In genomic region chr13:31433201-31433600, GRCh38 we compare ENCODE assay signal across 22 cellular contexts.
DNase-seq lines count a peak whose midpoint lies in the region; ATAC-seq and TF ChIP-seq lines count a peak whose summit lies in the region.
"Had no signal": no experiment of that assay in that cellular context is flagged by ENCODE, and none has a peak within 500 bp of the region (broad histone marks: within the 10 kb centered on the region; RNA-seq: fewer than 3 reads in every experiment).

No MANE protein-coding gene starts in this region.

- CTCF ChIA-PET in WTC11 (lab: Charles Lee): interaction anchor here (1.0 to 1.9 kb wide), 5 partner anchors 9 to 364 kb away, joined by 3 to 8 read pairs (median 5); no protein-coding TSS in a partner anchor

- ATAC-seq in WTC11: 0 out of 2 replicates have a peak, but pooled peaks have one; percentile 24
- ATAC-seq in naive thymus-derived CD8-positive, alpha-beta T cell: no peak
- no peak for ATAC-seq in GM21423 (IDR thresholded peaks at IDR 0.05; ENCODE audit: unreplicated experiment)
- ATAC-seq: Panc1 had no signal

- peak; percentile 39 for DNase-seq in GM03348 (ENCODE audit: low spot score)
- no peak for DNase-seq in WTC11 (ENCODE audit: low spot score)
- DNase-seq in fibroblast of the conjunctiva (ENCODE audit: low read depth): peak; percentile 46
- peak; percentile 45 for DNase-seq in stromal cell of bone marrow (ENCODE audit: low read depth)
- no peak for DNase-seq in naive thymus-derived CD8-positive, alpha-beta T cell
- no peak for DNase-seq in NCI-H69 (lab: John Stamatoyannopoulos, UW)
- DNase-seq: CD4-positive, CD25-positive, alpha-beta regulatory T cell; COR-L47; DMS 273 treated with DMSO at 0.1 percent for 48 hours; DND-41; GOT3; Kasumi-1; MM.1S; NCI-H1092; NCI-H1436 treated with DMSO at 0.1 percent for 48 hours; NCI-H2029; NCI-H2171 treated with DMSO at 0.1 percent for 48 hours; NCI-H446; NCI-H526 treated with DMSO at 0.1 percent for 48 hours had no signal

- H3K4me1 Mint-ChIP-seq in WTC11: 0 out of 2 replicates have a peak, but pooled peaks cover 4% of the 10 kb centered on the region
- H3K4me1 Mint-ChIP-seq in naive thymus-derived CD8-positive, alpha-beta T cell: no peaks in the 10 kb centered on the region
- H3K4me1 Mint-ChIP-seq: B cell; CD4-positive, CD25-positive, alpha-beta regulatory T cell had no signal

- TF ChIP-seq CTCF in WTC11 (IDR thresholded peaks at IDR 0.05): no peak

- POLR2A ChIA-PET in WTC11 (lab: Charles Lee): no interaction called here
- POLR2A ChIA-PET in naive thymus-derived CD8-positive, alpha-beta T cell (lab: Charles Lee): no interaction called here

- H3K36me3 Mint-ChIP-seq in WTC11: no peaks in the 10 kb centered on the region
- no peaks in the 10 kb centered on the region for H3K36me3 Mint-ChIP-seq in naive thymus-derived CD8-positive, alpha-beta T cell
- H3K36me3 Mint-ChIP-seq: CD4-positive, CD25-positive, alpha-beta regulatory T cell had no signal

- H3K4me3 Mint-ChIP-seq in WTC11: no peak overlapping the region
- H3K4me3 Mint-ChIP-seq in naive thymus-derived CD8-positive, alpha-beta T cell: no peak overlapping the region
- H3K4me3 Mint-ChIP-seq: B cell; CD4-positive, CD25-positive, alpha-beta regulatory T cell had no signal

- no peaks in the 10 kb centered on the region for H3K27me3 Mint-ChIP-seq in WTC11 (ENCODE audit: low read depth)
- peaks cover 4 to 38% (median 20%) of the 10 kb centered on the region in 5 donors for H3K27me3 Mint-ChIP-seq in naive thymus-derived CD8-positive, alpha-beta T cell

- no peak overlapping the region for H3K27ac Mint-ChIP-seq in WTC11
- H3K27ac Mint-ChIP-seq in naive thymus-derived CD8-positive, alpha-beta T cell: no peak overlapping the region
- H3K27ac Mint-ChIP-seq: B cell; CD4-positive, CD25-positive, alpha-beta regulatory T cell had no signal

- no peaks in the 10 kb centered on the region for H3K9me3 Mint-ChIP-seq in WTC11
- no peaks in the 10 kb centered on the region for H3K9me3 Mint-ChIP-seq in naive thymus-derived CD8-positive, alpha-beta T cell
- H3K9me3 Mint-ChIP-seq: CD4-positive, CD25-positive, alpha-beta regulatory T cell had no signal

TF ChIP-seq in WTC11, 78 proteins besides CTCF, POLR2A, EP300 and RAD21:
- no peak for TF ChIP-seq CREB1 (CRISPR knock-in tag; IDR thresholded peaks at IDR 0.05)
- TF ChIP-seq ATF6 (CRISPR knock-in tag; IDR thresholded peaks at IDR 0.05): no peak
- no peak for TF ChIP-seq ZNF263 (CRISPR knock-in tag; IDR thresholded peaks at IDR 0.05; ENCODE audit: low read depth)
- TF ChIP-seq, protein P1, sequence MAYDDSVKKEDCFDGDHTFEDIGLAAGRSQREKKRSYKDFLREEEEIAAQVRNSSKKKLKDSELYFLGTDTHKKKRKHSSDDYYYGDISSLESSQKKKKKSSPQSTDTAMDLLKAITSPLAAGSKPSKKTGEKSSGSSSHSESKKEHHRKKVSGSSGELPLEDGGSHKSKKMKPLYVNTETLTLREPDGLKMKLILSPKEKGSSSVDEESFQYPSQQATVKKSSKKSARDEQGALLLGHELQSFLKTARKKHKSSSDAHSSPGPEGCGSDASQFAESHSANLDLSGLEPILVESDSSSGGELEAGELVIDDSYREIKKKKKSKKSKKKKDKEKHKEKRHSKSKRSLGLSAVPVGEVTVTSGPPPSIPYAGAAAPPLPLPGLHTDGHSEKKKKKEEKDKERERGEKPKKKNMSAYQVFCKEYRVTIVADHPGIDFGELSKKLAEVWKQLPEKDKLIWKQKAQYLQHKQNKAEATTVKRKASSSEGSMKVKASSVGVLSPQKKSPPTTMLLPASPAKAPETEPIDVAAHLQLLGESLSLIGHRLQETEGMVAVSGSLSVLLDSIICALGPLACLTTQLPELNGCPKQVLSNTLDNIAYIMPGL (CRISPR knock-in tag; IDR thresholded peaks at IDR 0.05): no peak
- no peak for TF ChIP-seq TP53 (CRISPR knock-in tag; IDR thresholded peaks at IDR 0.05)
- TF ChIP-seq CBFB (CRISPR knock-in tag; IDR thresholded peaks at IDR 0.05; ENCODE audit: low read depth): no peak
- no peak for TF ChIP-seq AFF4 (CRISPR knock-in tag; IDR thresholded peaks at IDR 0.05; ENCODE audit: borderline replicate concordance)
- no peak for TF ChIP-seq HMGA2 (CRISPR knock-in tag; IDR thresholded peaks at IDR 0.05)
- TF ChIP-seq ZNF219 (CRISPR knock-in tag; IDR thresholded peaks at IDR 0.05; ENCODE audit: borderline replicate concordance): no peak
- TF ChIP-seq, protein P2, sequence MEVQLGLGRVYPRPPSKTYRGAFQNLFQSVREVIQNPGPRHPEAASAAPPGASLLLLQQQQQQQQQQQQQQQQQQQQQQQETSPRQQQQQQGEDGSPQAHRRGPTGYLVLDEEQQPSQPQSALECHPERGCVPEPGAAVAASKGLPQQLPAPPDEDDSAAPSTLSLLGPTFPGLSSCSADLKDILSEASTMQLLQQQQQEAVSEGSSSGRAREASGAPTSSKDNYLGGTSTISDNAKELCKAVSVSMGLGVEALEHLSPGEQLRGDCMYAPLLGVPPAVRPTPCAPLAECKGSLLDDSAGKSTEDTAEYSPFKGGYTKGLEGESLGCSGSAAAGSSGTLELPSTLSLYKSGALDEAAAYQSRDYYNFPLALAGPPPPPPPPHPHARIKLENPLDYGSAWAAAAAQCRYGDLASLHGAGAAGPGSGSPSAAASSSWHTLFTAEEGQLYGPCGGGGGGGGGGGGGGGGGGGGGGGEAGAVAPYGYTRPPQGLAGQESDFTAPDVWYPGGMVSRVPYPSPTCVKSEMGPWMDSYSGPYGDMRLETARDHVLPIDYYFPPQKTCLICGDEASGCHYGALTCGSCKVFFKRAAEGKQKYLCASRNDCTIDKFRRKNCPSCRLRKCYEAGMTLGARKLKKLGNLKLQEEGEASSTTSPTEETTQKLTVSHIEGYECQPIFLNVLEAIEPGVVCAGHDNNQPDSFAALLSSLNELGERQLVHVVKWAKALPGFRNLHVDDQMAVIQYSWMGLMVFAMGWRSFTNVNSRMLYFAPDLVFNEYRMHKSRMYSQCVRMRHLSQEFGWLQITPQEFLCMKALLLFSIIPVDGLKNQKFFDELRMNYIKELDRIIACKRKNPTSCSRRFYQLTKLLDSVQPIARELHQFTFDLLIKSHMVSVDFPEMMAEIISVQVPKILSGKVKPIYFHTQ (CRISPR knock-in tag; IDR thresholded peaks at IDR 0.05): no peak
- no peak for TF ChIP-seq JAZF1 (CRISPR knock-in tag; IDR thresholded peaks at IDR 0.05)
- no peak for TF ChIP-seq NFE2L1 (CRISPR knock-in tag; IDR thresholded peaks at IDR 0.05)
- no peak for TF ChIP-seq CREM (CRISPR knock-in tag; IDR thresholded peaks at IDR 0.05)
- no peak for TF ChIP-seq NR1H2 (CRISPR knock-in tag; IDR thresholded peaks at IDR 0.05)

Comparison
In these comparisons a context has a peak if more than half of its experiments do, and no peak if none do; other contexts are left out.
1. DNase-seq: peak in GM03348 (single experiment), fibroblast of the conjunctiva (single experiment) and stromal cell of bone marrow (single experiment); none in WTC11 (single experiment), naive thymus-derived CD8-positive, alpha-beta T cell (0 of 10) and NCI-H69 (single experiment).